Comparison of ENCODE assay signal across 10 cellular contexts in genomic region chr1:53368314-53369033, GRCh38. TPM values are rescaled to one million over a fixed set of nuclear protein-coding genes. Genes with fewer than 3 reads are reported as not detected.
DNase-seq lines count a peak whose midpoint lies in the region; ATAC-seq and TF ChIP-seq lines count a peak whose summit lies in the region.
"Had no signal": no experiment of that assay in that cellular context is flagged by ENCODE, and none has a peak within 500 bp of the region (broad histone marks: within the 10 kb centered on the region; RNA-seq: fewer than 3 reads in every experiment).

No MANE protein-coding gene starts in this region.

- H3K27me3 ChIP-seq in brain microvascular endothelial cell (replicated peaks): no peaks in the 10 kb centered on the region

- H3K4me3 Mint-ChIP-seq in activated naive CD8-positive, alpha-beta T cell treated with anti-CD3 and anti-CD28 coated beads, Interleukin-2, amount 10 ng/mL, durations not matched to agents 7 days and 5 days: peak overlapping the region; percentile 97
- H3K4me3 Mint-ChIP-seq: HFFc6 had no signal

- H3K27ac ChIP-seq in brain microvascular endothelial cell: no peak overlapping the region
- H3K27ac ChIP-seq: adrenal gland had no signal

- no peaks in the 10 kb centered on the region for H3K36me3 ChIP-seq in brain microvascular endothelial cell (replicated peaks)
- H3K36me3 ChIP-seq: adrenal gland had no signal

- TF ChIP-seq CTCF in brain microvascular endothelial cell (IDR thresholded peaks at IDR 0.05; ENCODE audit: low read depth, low read length, missing control alignments): no peak

- DNase-seq in DMS79 treated with DMSO at 0.1 percent for 48 hours (lab: John Stamatoyannopoulos, UW): peak; percentile 28
- peak; percentile 44 for DNase-seq in NCI-H1092 (lab: John Stamatoyannopoulos, UW)
- DNase-seq in activated naive CD8-positive, alpha-beta T cell treated with anti-CD3 and anti-CD28 coated beads, Interleukin-2, amount 10 ng/mL, durations not matched to agents 7 days and 5 days: peak; percentile 44
- peak; percentile 20 for DNase-seq in midbrain (lab: John Stamatoyannopoulos, UW)
- DNase-seq in stimulated activated CD4-positive, alpha-beta T cell treated with anti-CD3 and anti-CD28 coated beads, Interleukin-2, amount 100 ng/mL, for 48 hours: no peak
- DNase-seq in stimulated activated CD4-positive, alpha-beta T cell treated with anti-CD3 and anti-CD28 coated beads, Interleukin-4, amount 100 ng/mL, for 24 hours: no peak
- DNase-seq in brain microvascular endothelial cell: no peak
- DNase-seq: HFFc6 had no signal

- no peaks in the 10 kb centered on the region for H3K9me3 Mint-ChIP-seq in activated naive CD8-positive, alpha-beta T cell treated with anti-CD3 and anti-CD28 coated beads, Interleukin-2, amount 10 ng/mL, durations not matched to agents 7 days and 5 days
- H3K9me3 Mint-ChIP-seq: HFFc6 had no signal

- peaks cover 19% of the 10 kb centered on the region for H3K4me1 Mint-ChIP-seq in activated naive CD8-positive, alpha-beta T cell treated with anti-CD3 and anti-CD28 coated beads, Interleukin-2, amount 10 ng/mL, durations not matched to agents 7 days and 5 days

- in situ Hi-C loops in brain microvascular endothelial cell (cut with HindIII; ENCODE audit: low pct_ligation_motif_present, low sequenced_read_pairs): no loop called here

- H3K27me3 Mint-ChIP-seq in activated naive CD8-positive, alpha-beta T cell treated with anti-CD3 and anti-CD28 coated beads, Interleukin-2, amount 10 ng/mL, durations not matched to agents 7 days and 5 days: no peaks in the 10 kb centered on the region

- peaks cover 2% of the 10 kb centered on the region for H3K36me3 Mint-ChIP-seq in activated naive CD8-positive, alpha-beta T cell treated with anti-CD3 and anti-CD28 coated beads, Interleukin-2, amount 10 ng/mL, durations not matched to agents 7 days and 5 days

- no peak for ATAC-seq in activated naive CD8-positive, alpha-beta T cell treated with anti-CD3 and anti-CD28 coated beads, Interleukin-2, amount 10 ng/mL, durations not matched to agents 7 days and 5 days (ENCODE audit: low read depth)
- no peak for ATAC-seq in GM21447 (IDR thresholded peaks at IDR 0.05; ENCODE audit: unreplicated experiment)

- H3K4me3 ChIP-seq in brain microvascular endothelial cell (ENCODE audit: low read depth, low read length): no peak overlapping the region
- H3K4me3 ChIP-seq: adrenal gland had no signal

- peak overlapping the region; percentile 95 for H3K27ac Mint-ChIP-seq in activated naive CD8-positive, alpha-beta T cell treated with anti-CD3 and anti-CD28 coated beads, Interleukin-2, amount 10 ng/mL, durations not matched to agents 7 days and 5 days
- H3K27ac Mint-ChIP-seq: HFFc6 had no signal

- POLR2A ChIA-PET in activated naive CD8-positive, alpha-beta T cell treated with anti-CD3 and anti-CD28 coated beads, Interleukin-2, amount 10 ng/mL, durations not matched to agents 7 days and 5 days (lab: Charles Lee): interaction anchor here (0.8 to 4.0 kb wide), 9 partner anchors 22 to 685 kb away, joined by 3 to 76 read pairs (median 4); partner anchors contain the start of genes LRP8, TCEANC2 and TMEM59

RNA-seq across cellular contexts. Expression of gene LRP8, which starts 40.6 kb away (rescaled TPM):
- 10 to 100 TPM; 45.0 to 54.3 TPM for total RNA-seq in activated naive CD8-positive, alpha-beta T cell treated with anti-CD3 and anti-CD28 coated beads, Interleukin-2, amount 10 ng/mL, durations not matched to agents 7 days and 5 days

Comparison
In these comparisons a context has a peak if more than half of its experiments do, and no peak if none do; other contexts are left out.
1. DNase-seq: peak in DMS79 treated with DMSO at 0.1 percent for 48 hours (single experiment), NCI-H1092 (single experiment), activated naive CD8-positive, alpha-beta T cell treated with anti-CD3 and anti-CD28 coated beads, Interleukin-2, amount 10 ng/mL, durations not matched to agents 7 days and 5 days (single experiment) and midbrain (single experiment); none in stimulated activated CD4-positive, alpha-beta T cell treated with anti-CD3 and anti-CD28 coated beads, Interleukin-2, amount 100 ng/mL, for 48 hours (0 of 2), stimulated activated CD4-positive, alpha-beta T cell treated with anti-CD3 and anti-CD28 coated beads, Interleukin-4, amount 100 ng/mL, for 24 hours (single experiment) and brain microvascular endothelial cell (single experiment).